In genomic region chr4:141248029-141248428, GRCh38 we compare ENCODE assay signal across 16 cellular contexts. TPM values are rescaled to one million over a fixed set of nuclear protein-coding genes. Genes with fewer than 3 reads are reported as not detected.
DNase-seq lines count a peak whose midpoint lies in the region; ATAC-seq, FAIRE-seq and TF ChIP-seq lines count a peak whose summit lies in the region.
"Had no signal": no experiment of that assay in that cellular context is flagged by ENCODE, and none has a peak within 500 bp of the region (broad histone marks: within the 10 kb centered on the region; RNA-seq: fewer than 3 reads in every experiment).

No MANE protein-coding gene starts in this region.

- no peak for TF ChIP-seq CTCF in AG09309 (IDR thresholded peaks at IDR 0.05; ENCODE audit: control insufficient read depth, insufficient read depth, low read depth, low read length, missing control alignments)
- TF ChIP-seq CTCF in WERI-Rb-1 (IDR thresholded peaks at IDR 0.05; ENCODE audit: low read depth, low read length), result no peak
- TF ChIP-seq CTCF in left lung (IDR thresholded peaks at IDR 0.05), result no peak
- TF ChIP-seq CTCF in breast epithelium (IDR thresholded peaks at IDR 0.05), result no peak

- no peak overlapping the region for H3K27ac ChIP-seq in WERI-Rb-1
- no peak overlapping the region for H3K27ac ChIP-seq in left lung
- no peak overlapping the region for H3K27ac ChIP-seq in substantia nigra (ENCODE audit: low read depth, low read length, poor library complexity, severe bottlenecking)
- H3K27ac ChIP-seq in breast epithelium, result no peak overlapping the region
- H3K27ac ChIP-seq: epithelial cell of prostate, Peyer's patch, spleen had no signal

- H3K36me3 ChIP-seq in WERI-Rb-1 (no peaks in the 10 kb centered on the region), left lung (no peaks in the 10 kb centered on the region), breast epithelium (no peaks in the 10 kb centered on the region)
- H3K36me3 ChIP-seq: Peyer's patch, spleen had no signal

- H3K4me3 ChIP-seq in AG09309 (ENCODE audit: control insufficient read depth, low read depth, low read length), result no peak overlapping the region
- no peak overlapping the region for H3K4me3 ChIP-seq in WERI-Rb-1 (ENCODE audit: low read depth, low read length)
- H3K4me3 ChIP-seq in left lung, result no peak overlapping the region
- no peak overlapping the region for H3K4me3 ChIP-seq in breast epithelium
- H3K4me3 ChIP-seq: Peyer's patch, spleen had no signal

- DNase-seq in AG09309 (ENCODE audit: low read depth) (peak; percentile 35), HTR-8/SVneo (ENCODE audit: insufficient read length, low spot score) (no peak), WERI-Rb-1 (peak; percentile 37), left lung (peak; percentile 12 to 43), substantia nigra (lab: John Stamatoyannopoulos, UW) (no peak), GM19239 (ENCODE audit: insufficient read length, low spot score) (no peak), breast epithelium (ENCODE audit: low spot score in 2 of 2) (no peak), NCI-H187 treated with DMSO at 0.1 percent for 48 hours (lab: John Stamatoyannopoulos, UW) (no peak)
- DNase-seq: activated CD4-positive, alpha-beta T cell treated with anti-CD3 and anti-CD28 coated beads for 1 hour; DMS 273 treated with DMSO at 0.1 percent for 48 hours; NCI-H146; NCI-H510A; Peyer's patch; spleen had no signal

- peak; percentile 71 for FAIRE-seq in HTR-8/SVneo (lab: Jason Lieb, UNC)
- FAIRE-seq in GM19239 (lab: Jason Lieb, UNC), result no peak
- FAIRE-seq: colon had no signal

- H3K9me3 ChIP-seq in WERI-Rb-1 (ENCODE audit: severe bottlenecking) (no peaks in the 10 kb centered on the region), left lung (peaks cover 0 to 5% of the 10 kb centered on the region in 2 donors), breast epithelium (no peaks in the 10 kb centered on the region)
- H3K9me3 ChIP-seq: Peyer's patch had no signal

- TF ChIP-seq POLR2A in breast epithelium (IDR thresholded peaks at IDR 0.05), result no peak

- intact Hi-C loops in left lung (cut with DNase I) (no loop called here), breast epithelium (cut with DNase I; ENCODE audit: low total_unique reads) (no loop called here)

- H3K4me1 ChIP-seq in left lung, result no peaks in the 10 kb centered on the region
- H3K4me1 ChIP-seq in breast epithelium, result no peaks in the 10 kb centered on the region
- H3K4me1 ChIP-seq: Peyer's patch, spleen had no signal

- no peaks in the 10 kb centered on the region for H3K27me3 ChIP-seq in WERI-Rb-1 (ENCODE audit: insufficient read depth, low read depth, severe bottlenecking)
- no peaks in the 10 kb centered on the region for H3K27me3 ChIP-seq in left lung
- H3K27me3 ChIP-seq in breast epithelium, result no peaks in the 10 kb centered on the region
- H3K27me3 ChIP-seq: Peyer's patch, spleen had no signal

- peak; percentile 59 for ATAC-seq in left lung

RNA-seq across cellular contexts. Expression of gene ZNF330, which starts 27.3 kb away (rescaled TPM):
- total RNA-seq in left lung, result 10 to 100 TPM; 39.3 to 51.2 TPM
- total RNA-seq in breast epithelium, result 10 to 100 TPM; 27.5 to 68.0 (median 38.3) TPM

Comparison
In these comparisons a context has a peak if more than half of its experiments do, and no peak if none do; other contexts are left out.
1. DNase-seq: peak in AG09309 (single experiment), WERI-Rb-1 (single experiment) and left lung (2 of 2); none in HTR-8/SVneo (single experiment), substantia nigra (0 of 49), GM19239 (single experiment), breast epithelium (0 of 2) and NCI-H187 treated with DMSO at 0.1 percent for 48 hours (single experiment).